In genomic region chr1:230026139-230026538, GRCh38 we compare ENCODE assay signal across 27 cellular contexts.
"Had no signal": no experiment of that assay in that cellular context is flagged by ENCODE, and none has a peak within 500 bp of the region (broad histone marks: within the 10 kb centered on the region; RNA-seq: fewer than 3 reads in every experiment).

No MANE protein-coding gene starts in this region.

- H3K4me3 Mint-ChIP-seq: naive thymus-derived CD4-positive, alpha-beta T cell; natural killer cell treated with Interleukin-12 subunit alpha and Interleukin-12 subunit beta and Interleukin-15 and Interleukin-18, amount 100 ng/mL, for 72 hours; stimulated activated naive B cell treated with anti-CD40 and anti-IgM and Interleukin-4, amounts not matched to agents 10 μg/mL and 1 μg/mL and 100 μg/mL, for 72 hours had no signal

- H3K9ac ChIP-seq: parathyroid adenoma had no signal

- H3K27ac ChIP-seq: lower lobe of right lung, parathyroid adenoma, prostate gland, skin epidermis, stomach, suprapubic skin, thoracic aorta, tibial artery, upper lobe of right lung had no signal

- H3K27me3 ChIP-seq: stomach, suprapubic skin, tibial artery, upper lobe of right lung had no signal

- ATAC-seq: left ventricle myocardium superior; naive thymus-derived CD4-positive, alpha-beta T cell; natural killer cell treated with Interleukin-12 subunit alpha and Interleukin-12 subunit beta and Interleukin-15 and Interleukin-18, amount 100 ng/mL, for 72 hours; right cardiac atrium; sciatic nerve; stimulated activated naive B cell treated with anti-CD40 and anti-IgM and Interleukin-4, amounts not matched to agents 10 μg/mL and 1 μg/mL and 100 μg/mL, for 72 hours; stimulated activated naive CD8-positive, alpha-beta T cell treated with anti-CD3 and anti-CD28 coated beads, Interleukin-15, Interleukin-2, amounts not matched to agents 100 U/mL and 50 U/mL, for 24 hours had no signal

- H3K9me3 ChIP-seq: lower lobe of right lung, prostate gland, suprapubic skin, thoracic aorta, upper lobe of right lung had no signal

- DNase-seq: hippocampal formation; kidney glomerular epithelial cell; left cardiac atrium; left ventricle myocardium superior; lower lobe of right lung; mammary epithelial cell; naive thymus-derived CD4-positive, alpha-beta T cell; nucleus accumbens; retina; stimulated activated CD4-positive, alpha-beta T cell treated with anti-CD3 and anti-CD28 coated beads, Interleukin-12 subunit alpha, Interleukin-12 subunit beta, amount 100 ng/mL, for 4 hours; stimulated activated CD4-positive, alpha-beta T cell treated with anti-CD3 and anti-CD28 coated beads, Interleukin-15, amount 100 ng/mL, for 24 hours; stimulated activated CD4-positive, alpha-beta T cell treated with anti-CD3 and anti-CD28 coated beads, Interleukin-2, amount 100 ng/mL, for 24 hours; stimulated activated CD4-positive, alpha-beta T cell treated with anti-CD3 and anti-CD28 coated beads, Interleukin-4, amount 100 ng/mL, for 1 hour; stimulated activated naive B cell treated with anti-CD40 and anti-IgM and Interleukin-4, amounts not matched to agents 10 μg/mL and 1 μg/mL and 100 μg/mL, for 72 hours; stimulated activated naive CD8-positive, alpha-beta T cell treated with anti-CD3 and anti-CD28 coated beads, Interleukin-15, Interleukin-2, amounts not matched to agents 100 U/mL and 50 U/mL, for 24 hours; stomach; tibial artery; trophoblast cell; upper lobe of right lung had no signal

- H3K36me3 ChIP-seq: lower lobe of right lung, prostate gland, stomach, suprapubic skin, thoracic aorta, tibial artery, upper lobe of right lung had no signal

- H3K27ac Mint-ChIP-seq: naive thymus-derived CD4-positive, alpha-beta T cell; natural killer cell treated with Interleukin-12 subunit alpha and Interleukin-12 subunit beta and Interleukin-15 and Interleukin-18, amount 100 ng/mL, for 72 hours; stimulated activated naive B cell treated with anti-CD40 and anti-IgM and Interleukin-4, amounts not matched to agents 10 μg/mL and 1 μg/mL and 100 μg/mL, for 72 hours had no signal

- H3K9me3 Mint-ChIP-seq: natural killer cell treated with Interleukin-12 subunit alpha and Interleukin-12 subunit beta and Interleukin-15 and Interleukin-18, amount 100 ng/mL, for 72 hours had no signal

- H3K4me3 ChIP-seq: lower lobe of right lung, prostate gland, skin epidermis, stomach, suprapubic skin, thoracic aorta, tibial artery, upper lobe of right lung had no signal

- H3K4me1 ChIP-seq: lower lobe of right lung, parathyroid adenoma, prostate gland, stomach, suprapubic skin, tibial artery, upper lobe of right lung had no signal
